In genomic region chr1:8198522-8198921, GRCh38 we compare ENCODE assay signal across 25 cellular contexts.
DNase-seq lines count a peak whose midpoint lies in the region; ATAC-seq and TF ChIP-seq lines count a peak whose summit lies in the region.
"Had no signal": no experiment of that assay in that cellular context is flagged by ENCODE, and none has a peak within 500 bp of the region (broad histone marks: within the 10 kb centered on the region; RNA-seq: fewer than 3 reads in every experiment).

No MANE protein-coding gene starts in this region.

- POLR2A ChIA-PET in MCF 10A (lab: Yijun Ruan, JAX): interaction anchor here (1.2 to 2.7 kb wide), 9 partner anchors 13 to 181 kb away, joined by 3 to 16 read pairs (median 8); no protein-coding TSS in a partner anchor

- no peak overlapping the region for H3K4me2 ChIP-seq in mammary epithelial cell (ENCODE audit: insufficient read depth, low read depth, low read length)
- H3K4me2 ChIP-seq in parathyroid adenoma (ENCODE audit: low read length): no peak overlapping the region

- CTCF ChIA-PET in MCF 10A (lab: Yijun Ruan, JAX) (interaction anchor here (0.7 to 1.1 kb wide), 3 partner anchors 9 to 214 kb away, joined by 3 to 4 read pairs (median 4); no protein-coding TSS in a partner anchor), mammary epithelial cell (lab: Charles Lee; ENCODE audit: low non-redundant PET) (no interaction called here)

- H4K20me1 ChIP-seq in mammary epithelial cell (ENCODE audit: insufficient read depth, low read length): no peaks in the 10 kb centered on the region

- H2AFZ ChIP-seq in mammary epithelial cell (ENCODE audit: low read depth, low read length) (no peak overlapping the region), parathyroid adenoma (no peak overlapping the region)

- H3K79me2 ChIP-seq in mammary epithelial cell (ENCODE audit: insufficient read depth, low read length): no peaks in the 10 kb centered on the region
- no peaks in the 10 kb centered on the region for H3K79me2 ChIP-seq in parathyroid adenoma

- H3K27ac ChIP-seq in mammary epithelial cell (ENCODE audit: insufficient read depth, low read depth, low read length) (no peak overlapping the region), coronary artery (peak overlapping the region; percentile 61 to 77), parathyroid adenoma (peak overlapping the region; percentile 73)
- H3K27ac ChIP-seq: colonic mucosa, HL-60 had no signal

- H3K4me3 ChIP-seq in mammary epithelial cell (replicated peaks in 1 of 3; ENCODE audit: insufficient read depth in 1 of 3, low read depth in 2 of 3, low read length in 3 of 3): no peak overlapping the region
- no peak overlapping the region for H3K4me3 ChIP-seq in coronary artery
- no peak overlapping the region for H3K4me3 ChIP-seq in parathyroid adenoma (ENCODE audit: low read depth, low read length)
- H3K4me3 ChIP-seq: body of pancreas, colonic mucosa had no signal

- H3K4me3 Mint-ChIP-seq in MCF 10A (ENCODE audit: unreplicated experiment): no peak overlapping the region
- H3K4me3 Mint-ChIP-seq in natural killer cell treated with Interleukin-12 subunit alpha and Interleukin-12 subunit beta and Interleukin-15 and Interleukin-18, amount 100 ng/mL, for 72 hours: no peak overlapping the region
- H3K4me3 Mint-ChIP-seq: activated naive CD8-positive, alpha-beta T cell treated with anti-CD3 and anti-CD28 coated beads for 36 hours; B cell; endodermal cell; nephron; stimulated activated effector memory CD8-positive, alpha-beta T cell treated with anti-CD3 and anti-CD28 coated beads, Interleukin-12 subunit alpha, Interleukin-12 subunit beta, amount 100 ng/mL, for 72 hours; WTC11 had no signal

- 97% methylated on average over 3 of the region's 6 CpGs for WGBS in mammary epithelial cell (ENCODE audit: low coverage, missing lambda C conversion rate)

- H3K36me3 ChIP-seq in mammary epithelial cell (ENCODE audit: insufficient read depth, low read length) (no peaks in the 10 kb centered on the region), parathyroid adenoma (ENCODE audit: control insufficient read depth, insufficient read depth, low read length) (no peaks in the 10 kb centered on the region)
- H3K36me3 ChIP-seq: colonic mucosa had no signal

- no peak for ATAC-seq in natural killer cell treated with Interleukin-12 subunit alpha and Interleukin-12 subunit beta and Interleukin-15 and Interleukin-18, amount 100 ng/mL, for 72 hours
- ATAC-seq in HG02973 (IDR thresholded peaks at IDR 0.05; ENCODE audit: unreplicated experiment): no peak
- ATAC-seq: stimulated activated effector memory CD8-positive, alpha-beta T cell treated with anti-CD3 and anti-CD28 coated beads, Interleukin-12 subunit alpha, Interleukin-12 subunit beta, amount 100 ng/mL, for 72 hours; WTC11 had no signal

- peaks cover 67% of the 10 kb centered on the region for H3K4me1 Mint-ChIP-seq in MCF 10A (ENCODE audit: insufficient read depth, unreplicated experiment)
- peaks cover 0 to 5% of the 10 kb centered on the region in 2 donors for H3K4me1 Mint-ChIP-seq in natural killer cell treated with Interleukin-12 subunit alpha and Interleukin-12 subunit beta and Interleukin-15 and Interleukin-18, amount 100 ng/mL, for 72 hours (ENCODE audit: low read depth in 2 of 2)
- H3K4me1 Mint-ChIP-seq: B cell had no signal

- no peak for TF ChIP-seq CTCF in MCF 10A (IDR thresholded peaks at IDR 0.05; ENCODE audit: unreplicated experiment)
- TF ChIP-seq CTCF in mammary epithelial cell (conservative IDR thresholded peaks at IDR 0.05 in 1 of 2, IDR thresholded peaks at IDR 0.05 in 1 of 2; ENCODE audit: extremely low read depth in 1 of 2, insufficient read depth in 1 of 2, low read depth in 1 of 2, low read length in 2 of 2): no peak
- TF ChIP-seq CTCF in coronary artery (IDR thresholded peaks at IDR 0.05): no peak
- TF ChIP-seq CTCF in parathyroid adenoma (IDR thresholded peaks at IDR 0.05): no peak

- H3K9ac ChIP-seq in mammary epithelial cell (ENCODE audit: insufficient read depth, low read length) (no peak overlapping the region), parathyroid adenoma (no peak overlapping the region)

- no peaks in the 10 kb centered on the region for H3K27me3 ChIP-seq in mammary epithelial cell (ENCODE audit: insufficient read depth, low read length)
- H3K27me3 ChIP-seq in parathyroid adenoma (ENCODE audit: control insufficient read depth, insufficient read depth, low read length): no peaks in the 10 kb centered on the region
- H3K27me3 ChIP-seq: body of pancreas, colonic mucosa had no signal

- dilution Hi-C loops in mammary epithelial cell (cut with HindIII; ENCODE audit: low sequenced_read_pairs): no loop called here

- no peaks in the 10 kb centered on the region for H3K9me3 Mint-ChIP-seq in MCF 10A (ENCODE audit: unreplicated experiment)
- H3K9me3 Mint-ChIP-seq in natural killer cell treated with Interleukin-12 subunit alpha and Interleukin-12 subunit beta and Interleukin-15 and Interleukin-18, amount 100 ng/mL, for 72 hours: no peaks in the 10 kb centered on the region
- H3K9me3 Mint-ChIP-seq: activated naive CD8-positive, alpha-beta T cell treated with anti-CD3 and anti-CD28 coated beads for 36 hours; endodermal cell; HFFc6; nephron; stimulated activated effector memory CD8-positive, alpha-beta T cell treated with anti-CD3 and anti-CD28 coated beads, Interleukin-12 subunit alpha, Interleukin-12 subunit beta, amount 100 ng/mL, for 72 hours; WTC11 had no signal

- H3K36me3 Mint-ChIP-seq in MCF 10A (ENCODE audit: insufficient read depth, unreplicated experiment): no peaks in the 10 kb centered on the region
- no peaks in the 10 kb centered on the region for H3K36me3 Mint-ChIP-seq in natural killer cell treated with Interleukin-12 subunit alpha and Interleukin-12 subunit beta and Interleukin-15 and Interleukin-18, amount 100 ng/mL, for 72 hours
- H3K36me3 Mint-ChIP-seq: activated naive CD8-positive, alpha-beta T cell treated with anti-CD3 and anti-CD28 coated beads for 36 hours; stimulated activated effector memory CD8-positive, alpha-beta T cell treated with anti-CD3 and anti-CD28 coated beads, Interleukin-12 subunit alpha, Interleukin-12 subunit beta, amount 100 ng/mL, for 72 hours; WTC11 had no signal

- BruUV-seq in MCF 10A (replicated peaks; lab: Mats Ljungman, UMichigan): no TSS peak
- no TSS peak for BruUV-seq in mammary epithelial cell (replicated peaks; lab: Mats Ljungman, UMichigan)

- H3K27me3 Mint-ChIP-seq in MCF 10A (ENCODE audit: insufficient read depth, unreplicated experiment): no peaks in the 10 kb centered on the region
- H3K27me3 Mint-ChIP-seq in natural killer cell treated with Interleukin-12 subunit alpha and Interleukin-12 subunit beta and Interleukin-15 and Interleukin-18, amount 100 ng/mL, for 72 hours: peaks cover 6 to 13% of the 10 kb centered on the region in 2 donors
- H3K27me3 Mint-ChIP-seq: progenitor cell of endocrine pancreas had no signal

- DNase-seq in MCF 10A (ENCODE audit: unreplicated experiment) (no peak), mammary epithelial cell (no peak), coronary artery (ENCODE audit: low spot score) (no peak), DMS53 (lab: John Stamatoyannopoulos, UW) (no peak), D341Med (ENCODE audit: low spot score) (no peak)
- DNase-seq in natural killer cell treated with Interleukin-12 subunit alpha and Interleukin-12 subunit beta and Interleukin-15 and Interleukin-18, amount 100 ng/mL, for 72 hours (ENCODE audit: low spot score): no peak
- DNase-seq: activated CD4-positive, alpha-beta T cell treated with anti-CD3 and anti-CD28 coated beads, Interleukin-2, amount 50 U/mL, for 4 hours; activated CD8-positive, alpha-beta memory T cell treated with anti-CD3 and anti-CD28 coated beads, Interleukin-2, amount 50 U/mL, for 48 hours; activated naive CD8-positive, alpha-beta T cell treated with anti-CD3 and anti-CD28 coated beads for 36 hours; body of pancreas; colonic mucosa; endodermal cell; head of caudate nucleus; HFFc6; midbrain; NCI-H1436 treated with DMSO at 0.1 percent for 48 hours; T-helper 9 cell had no signal

- peak overlapping the region; percentile 77 for H3K27ac Mint-ChIP-seq in MCF 10A (ENCODE audit: low read depth, unreplicated experiment)
- peak overlapping the region in 1 of 2 donors; percentile 33 for H3K27ac Mint-ChIP-seq in natural killer cell treated with Interleukin-12 subunit alpha and Interleukin-12 subunit beta and Interleukin-15 and Interleukin-18, amount 100 ng/mL, for 72 hours
- H3K27ac Mint-ChIP-seq: activated naive CD8-positive, alpha-beta T cell treated with anti-CD3 and anti-CD28 coated beads for 36 hours; B cell; endodermal cell; progenitor cell of endocrine pancreas; stimulated activated effector memory CD8-positive, alpha-beta T cell treated with anti-CD3 and anti-CD28 coated beads, Interleukin-12 subunit alpha, Interleukin-12 subunit beta, amount 100 ng/mL, for 72 hours had no signal

- in situ Hi-C loops in mammary epithelial cell (cut with MboI; ENCODE audit: low sequenced_read_pairs in 2 of 2): no loop called here

- intact Hi-C loops in MCF 10A (cut with micrococcal nuclease): no loop called here
- intact Hi-C loops in mammary epithelial cell (cut with micrococcal nuclease): loop anchor here (5.0 kb wide), 2 partner anchors 66 to 101 kb away; no protein-coding TSS in a partner anchor

- H3K9me3 ChIP-seq in mammary epithelial cell (replicated peaks; ENCODE audit: insufficient read depth, low read length) (no peaks in the 10 kb centered on the region), parathyroid adenoma (ENCODE audit: control insufficient read depth, low read length) (no peaks in the 10 kb centered on the region)
- H3K9me3 ChIP-seq: body of pancreas, colonic mucosa had no signal

- H3K4me1 ChIP-seq in mammary epithelial cell (ENCODE audit: insufficient read depth, low read length) (peaks cover 54% of the 10 kb centered on the region), parathyroid adenoma (peaks cover 21% of the 10 kb centered on the region)
- H3K4me1 ChIP-seq: colonic mucosa had no signal
